23 cellular contexts compared by ENCODE assay signal in genomic region chr11:2223153-2223794, GRCh38. TPM values are rescaled to one million over a fixed set of nuclear protein-coding genes. Genes with fewer than 3 reads are reported as not detected.
"Had no signal": no experiment of that assay in that cellular context is flagged by ENCODE, and none has a peak within 500 bp of the region (broad histone marks: within the 10 kb centered on the region; RNA-seq: fewer than 3 reads in every experiment).

No MANE protein-coding gene starts in this region.

- H3K4me3 ChIP-seq: dorsolateral prefrontal cortex, right atrium auricular region, thyroid gland had no signal

- H3K27me3 ChIP-seq: right atrium auricular region, thyroid gland had no signal

- H3K4me1 ChIP-seq: right atrium auricular region, thyroid gland had no signal

- H3K36me3 ChIP-seq: brain microvascular endothelial cell, right atrium auricular region, thyroid gland had no signal

- H3K27ac ChIP-seq: brain microvascular endothelial cell, dorsolateral prefrontal cortex, right atrium auricular region, thyroid gland had no signal

- ATAC-seq: activated T-cell treated with anti-CD3 and anti-CD28 coated beads, Interleukin-2, amount 50 U/mL, for 72 hours had no signal

- DNase-seq: activated CD4-positive, alpha-beta T cell treated with anti-CD3 and anti-CD28 coated beads, Interleukin-2, amount 50 U/mL, for 1 hour; activated CD8-positive, alpha-beta memory T cell treated with anti-CD3 and anti-CD28 coated beads for 24 hours; activated CD8-positive, alpha-beta memory T cell treated with anti-CD3 and anti-CD28 coated beads, Interleukin-2, amount 50 U/mL, for 48 hours; activated effector memory CD4-positive, alpha-beta T cell treated with anti-CD3 and anti-CD28 coated beads, Interleukin-2, amount 50 U/mL, for 16 hours; activated naive CD4-positive, alpha-beta T cell treated with anti-CD3 and anti-CD28 coated beads, Interleukin-2, amount 50 U/mL, for 16 hours; activated T-cell treated with anti-CD3 and anti-CD28 coated beads, Interleukin-2, amount 50 U/mL, for 72 hours; aorta; brain microvascular endothelial cell; central memory CD4-positive, alpha-beta T cell; dorsolateral prefrontal cortex; glutamatergic neuron; immature natural killer cell; occipital lobe; stimulated activated CD4-positive, alpha-beta T cell treated with anti-CD3 and anti-CD28 coated beads, Interleukin-12 subunit alpha, Interleukin-12 subunit beta, amount 100 ng/mL, for 4 hours; stimulated activated CD4-positive, alpha-beta T cell treated with anti-CD3 and anti-CD28 coated beads, Interleukin-1b, Interleukin-23, amount 100 ng/mL, for 48 hours; stimulated activated CD8-positive, alpha-beta memory T cell treated with anti-CD3 and anti-CD28 coated beads, Interleukin-4, amount 100 ng/mL, for 48 hours; stimulated activated naive CD4-positive, alpha-beta T cell treated with Interleukin-2 at 50 U/mL for 16 hours; thyroid gland had no signal

- H3K9me3 ChIP-seq: thyroid gland had no signal

RNA-seq across cellular contexts. Expression of gene TH, which starts 51.7 kb away (rescaled TPM):
- total RNA-seq: activated T-cell treated with anti-CD3 and anti-CD28 coated beads, Interleukin-2, amount 50 U/mL, for 72 hours; liver; mononuclear cell; occipital lobe; right atrium auricular region; subcutaneous adipose tissue; T-helper 2 cell treated with Interferon-gamma antibody and Interleukin-4, amounts not matched to agents 100 ng/mL and 5 ng/mL, for 36 hours; thyroid gland had no signal
